Comparison of ENCODE assay signal across 8 cellular contexts in genomic region chr10:125720002-125720382, GRCh38. TPM values are rescaled to one million over a fixed set of nuclear protein-coding genes. Genes with fewer than 3 reads are reported as not detected.
DNase-seq lines count a peak whose midpoint lies in the region; ATAC-seq, FAIRE-seq and TF ChIP-seq lines count a peak whose summit lies in the region.

No MANE protein-coding gene starts in this region.

- BruUV-seq in Panc1 (replicated peaks; lab: Mats Ljungman, UMichigan) = TSS peak; percentile 58

- H3K4me1 ChIP-seq in Panc1 (ENCODE audit: control insufficient read depth, insufficient read depth, low read length) (peaks cover 16% of the 10 kb centered on the region; the same call in 1 of the 2 replicates), pancreas (peaks cover 10 to 21% (median 10%) of the 10 kb centered on the region in 3 donors)

- POLR2A ChIA-PET in Panc1 (lab: Charles Lee) = interaction anchor here (0.7 to 1.0 kb wide), 4 partner anchors 12 to 73 kb away, joined by 3 to 11 read pairs (median 4); no protein-coding TSS in a partner anchor

- H3K27me3 ChIP-seq in Panc1 (ENCODE audit: control insufficient read depth, insufficient read depth, low read length) = no peaks in the 10 kb centered on the region
- no peaks in the 10 kb centered on the region for H3K27me3 ChIP-seq in pancreas

- H3K4me3 ChIP-seq in Panc1 (ENCODE audit: low read depth in 2 of 2, low read length in 2 of 2) (peak overlapping the region; percentile 98 to 100), pancreas (peak overlapping the region; percentile 80 to 96 (median 90))

- peak overlapping the region; percentile 96 for H3K27ac ChIP-seq in Panc1 (ENCODE audit: low read length)
- peak overlapping the region; percentile 67 to 87 (median 78) for H3K27ac ChIP-seq in pancreas

- DNase-seq in Panc1 (ENCODE audit: low read depth, low spot score) (no peak), pancreas (no peak), retina (no peak), iPS-NIHi11 (ENCODE audit: low spot score) (no peak), hepatic stellate cell (ENCODE audit: low spot score) (no peak)

- in situ Hi-C loops in Panc1 (cut with HindIII; ENCODE audit: low pct_unique_long_range_greater_than_20kb, low sequenced_read_pairs) = no loop called here

- intact Hi-C loops in Panc1 (cut with micrococcal nuclease; ENCODE audit: unreplicated experiment) = no loop called here
- intact Hi-C loops in pancreas (cut with DNase I) = no loop called here

- peak; percentile 0 for ATAC-seq in GM19395 (IDR thresholded peaks at IDR 0.05; ENCODE audit: unreplicated experiment)
- no peak for ATAC-seq in Panc1
- peak; percentile 3 for ATAC-seq in esophagus mucosa
- peak; percentile 0 to 1 (median 1) for ATAC-seq in pancreas
- ATAC-seq in HG03432 (IDR thresholded peaks at IDR 0.05; ENCODE audit: unreplicated experiment) = no peak

- WGBS in pancreas, 2 donors = 0 to 1% methylated on average over 15 of the region's 15 CpGs

- FAIRE-seq in pancreas (lab: Jason Lieb, UNC) = no peak

- H3K36me3 ChIP-seq in Panc1 (ENCODE audit: control insufficient read depth, insufficient read depth, low read length) = peaks cover 44% of the 10 kb centered on the region
- peaks cover 0 to 14% (median 10%) of the 10 kb centered on the region in 3 donors for H3K36me3 ChIP-seq in pancreas

- H3K9me3 ChIP-seq in Panc1 (ENCODE audit: control insufficient read depth, insufficient read depth, low read depth, low read length) (no peaks in the 10 kb centered on the region), pancreas (no peaks in the 10 kb centered on the region)

- CTCF ChIA-PET in Panc1 (lab: Charles Lee) = no interaction called here

- TF ChIP-seq CTCF in Panc1 (IDR thresholded peaks at IDR 0.05) (no peak), pancreas (IDR thresholded peaks at IDR 0.05) (no peak)

RNA-seq across cellular contexts. Expression of gene EDRF1, which starts 0.5 kb away (rescaled TPM):
- total RNA-seq in Panc1 (2021; ENCODE audit: unreplicated experiment) (36.3 TPM), esophagus mucosa (8.3 TPM), pancreas (10 to 100 TPM; 10.1 to 19.9 (median 16.1) TPM)
- 15.5 TPM for polyA plus RNA-seq in Panc1 (2012; ENCODE audit: insufficient read length)
- 10 to 100 TPM; 24.2 to 25.3 TPM for polyA plus RNA-seq in pancreas

RNA-seq across cellular contexts. Expression of gene TEX36, which starts 37.0 kb away (rescaled TPM):
- total RNA-seq in Panc1 (2021; ENCODE audit: unreplicated experiment) (not detected), esophagus mucosa (not detected), pancreas (not detected)
- not detected for polyA plus RNA-seq in Panc1 (2012; ENCODE audit: insufficient read length)
- polyA plus RNA-seq in pancreas = not detected

RNA-seq across cellular contexts. Expression of gene MMP21, which starts 55.6 kb away (rescaled TPM):
- total RNA-seq in Panc1 (2021; ENCODE audit: unreplicated experiment) = not detected
- not detected for polyA plus RNA-seq in Panc1 (2012; ENCODE audit: insufficient read length)
- total RNA-seq in esophagus mucosa = 0.08 TPM
- total RNA-seq in pancreas = under 1 TPM in 5 of 6 donors, not detected in 1; 0.12 to 0.22 (median 0.14) TPM
- under 1 TPM; 0.19 to 0.35 TPM for polyA plus RNA-seq in pancreas

Comparison
In these comparisons a context has a peak if more than half of its experiments do, and no peak if none do; other contexts are left out.
1. ATAC-seq: peak in GM19395 (single experiment), esophagus mucosa (single experiment) and pancreas (4 of 4); none in Panc1 (single experiment) and HG03432 (single experiment).